ENCODE assay signal across 8 cellular contexts in genomic region chr3:52253314-52254260, GRCh38. TPM values are rescaled to one million over a fixed set of nuclear protein-coding genes. Genes with fewer than 3 reads are reported as not detected.
DNase-seq lines count a peak whose midpoint lies in the region; ATAC-seq lines count a peak whose summit lies in the region.

No MANE protein-coding gene starts in this region.

- no peak overlapping the region for H4K8ac ChIP-seq in mesenchymal stem cell (ENCODE audit: low read length)

- H3K79me1 ChIP-seq in mesenchymal stem cell (replicated peaks; ENCODE audit: low read length, poor library complexity, severe bottlenecking): peaks cover 15% of the 10 kb centered on the region

- H3K9me3 ChIP-seq in mesenchymal stem cell (ENCODE audit: control insufficient read depth, low read length): no peaks in the 10 kb centered on the region

- H3K27ac Mint-ChIP-seq in activated naive CD8-positive, alpha-beta T cell treated with anti-CD3 and anti-CD28 coated beads, Interleukin-2, amount 50 U/mL, for 24 hours: peak overlapping the region; percentile 98
- peak overlapping the region; percentile 98 for H3K27ac Mint-ChIP-seq in stimulated activated naive B cell treated with anti-CD40 and anti-IgM and Interleukin-4, amounts not matched to agents 10 μg/mL and 1 μg/mL and 100 μg/mL, for 72 hours

- H3K4me1 ChIP-seq in mesenchymal stem cell (ENCODE audit: control insufficient read depth, insufficient read depth, low read depth, low read length): peaks cover 5% of the 10 kb centered on the region

- WGBS in mesenchymal stem cell: 87% methylated on average over 11 of the region's 11 CpGs

- peaks cover 3% of the 10 kb centered on the region for H3K27me3 Mint-ChIP-seq in activated naive CD8-positive, alpha-beta T cell treated with anti-CD3 and anti-CD28 coated beads, Interleukin-2, amount 50 U/mL, for 24 hours
- no peaks in the 10 kb centered on the region for H3K27me3 Mint-ChIP-seq in stimulated activated naive B cell treated with anti-CD40 and anti-IgM and Interleukin-4, amounts not matched to agents 10 μg/mL and 1 μg/mL and 100 μg/mL, for 72 hours

- H3K18ac ChIP-seq in mesenchymal stem cell (ENCODE audit: low read depth in 1 of 2, low read length in 2 of 2): no peak overlapping the region

- no peak overlapping the region for H2AK5ac ChIP-seq in mesenchymal stem cell (ENCODE audit: low read length, severe bottlenecking)

- no peak overlapping the region for H3K9ac ChIP-seq in mesenchymal stem cell (ENCODE audit: low read length)

- H3K4me3 ChIP-seq in mesenchymal stem cell (ENCODE audit: insufficient read depth in 1 of 2, low read depth in 1 of 2, low read length in 2 of 2): no peak overlapping the region

- no peak overlapping the region for H2BK120ac ChIP-seq in mesenchymal stem cell (ENCODE audit: low read depth, low read length)

- no peak overlapping the region for H4K91ac ChIP-seq in mesenchymal stem cell (ENCODE audit: low read length)

- no peak overlapping the region for H2BK15ac ChIP-seq in mesenchymal stem cell (ENCODE audit: low read depth, poor library complexity, severe bottlenecking)

- H3K4me1 Mint-ChIP-seq in activated naive CD8-positive, alpha-beta T cell treated with anti-CD3 and anti-CD28 coated beads, Interleukin-2, amount 50 U/mL, for 24 hours: peaks cover 84% of the 10 kb centered on the region
- H3K4me1 Mint-ChIP-seq in stimulated activated naive B cell treated with anti-CD40 and anti-IgM and Interleukin-4, amounts not matched to agents 10 μg/mL and 1 μg/mL and 100 μg/mL, for 72 hours: peaks cover 30 to 60% of the 10 kb centered on the region in 2 donors

- ATAC-seq in GM18909 (IDR thresholded peaks at IDR 0.05; ENCODE audit: poor library complexity, unreplicated experiment) (peak; percentile 90), HG03095 (IDR thresholded peaks at IDR 0.05; ENCODE audit: unreplicated experiment) (peak; percentile 80)
- ATAC-seq in activated naive CD8-positive, alpha-beta T cell treated with anti-CD3 and anti-CD28 coated beads, Interleukin-2, amount 50 U/mL, for 24 hours: peak; percentile 95
- ATAC-seq in stimulated activated naive B cell treated with anti-CD40 and anti-IgM and Interleukin-4, amounts not matched to agents 10 μg/mL and 1 μg/mL and 100 μg/mL, for 72 hours (replicated peaks): peak; percentile 97 to 98

- DNase-seq in SW480 (ENCODE audit: low spot score) (peak; percentile 19), mesenchymal stem cell (peak; percentile 27), NCI-H1694 (lab: John Stamatoyannopoulos, UW) (no peak), NCI-H446 (lab: John Stamatoyannopoulos, UW) (no peak)
- peak; percentile 81 for DNase-seq in activated naive CD8-positive, alpha-beta T cell treated with anti-CD3 and anti-CD28 coated beads, Interleukin-2, amount 50 U/mL, for 24 hours
- DNase-seq in stimulated activated naive B cell treated with anti-CD40 and anti-IgM and Interleukin-4, amounts not matched to agents 10 μg/mL and 1 μg/mL and 100 μg/mL, for 72 hours: peak; percentile 87

- H3K4me2 ChIP-seq in mesenchymal stem cell (ENCODE audit: low read length, poor library complexity, severe bottlenecking): no peak overlapping the region

- no peaks in the 10 kb centered on the region for H3K9me3 Mint-ChIP-seq in activated naive CD8-positive, alpha-beta T cell treated with anti-CD3 and anti-CD28 coated beads, Interleukin-2, amount 50 U/mL, for 24 hours
- peaks cover 0 to 1% of the 10 kb centered on the region in 2 donors for H3K9me3 Mint-ChIP-seq in stimulated activated naive B cell treated with anti-CD40 and anti-IgM and Interleukin-4, amounts not matched to agents 10 μg/mL and 1 μg/mL and 100 μg/mL, for 72 hours

- H3K14ac ChIP-seq in mesenchymal stem cell (ENCODE audit: low read length in 2 of 2): no peak overlapping the region

- H2BK12ac ChIP-seq in mesenchymal stem cell (ENCODE audit: low read length in 2 of 2): no peak overlapping the region

- H2AFZ ChIP-seq in mesenchymal stem cell (ENCODE audit: low read depth, low read length): no peak overlapping the region

- peaks cover 68% of the 10 kb centered on the region for H3K36me3 Mint-ChIP-seq in activated naive CD8-positive, alpha-beta T cell treated with anti-CD3 and anti-CD28 coated beads, Interleukin-2, amount 50 U/mL, for 24 hours (ENCODE audit: low read depth)
- peaks cover 42 to 64% of the 10 kb centered on the region in 2 donors for H3K36me3 Mint-ChIP-seq in stimulated activated naive B cell treated with anti-CD40 and anti-IgM and Interleukin-4, amounts not matched to agents 10 μg/mL and 1 μg/mL and 100 μg/mL, for 72 hours

- no peak overlapping the region for H3K27ac ChIP-seq in mesenchymal stem cell (ENCODE audit: low read length, poor library complexity, severe bottlenecking)

- no peak overlapping the region for H3K23ac ChIP-seq in mesenchymal stem cell (ENCODE audit: low read length in 2 of 2)

- H2BK5ac ChIP-seq in mesenchymal stem cell (ENCODE audit: low read depth, low read length, poor library complexity, severe bottlenecking): no peak overlapping the region

- peak overlapping the region; percentile 79 for H3K4me3 Mint-ChIP-seq in activated naive CD8-positive, alpha-beta T cell treated with anti-CD3 and anti-CD28 coated beads, Interleukin-2, amount 50 U/mL, for 24 hours
- peak overlapping the region; percentile 63 to 81 for H3K4me3 Mint-ChIP-seq in stimulated activated naive B cell treated with anti-CD40 and anti-IgM and Interleukin-4, amounts not matched to agents 10 μg/mL and 1 μg/mL and 100 μg/mL, for 72 hours

- no peak overlapping the region for H3K4ac ChIP-seq in mesenchymal stem cell (ENCODE audit: low read depth in 1 of 2, low read length in 2 of 2)

- no peaks in the 10 kb centered on the region for H3K27me3 ChIP-seq in mesenchymal stem cell (ENCODE audit: control insufficient read depth in 1 of 2, insufficient read depth in 1 of 2, low read length in 2 of 2)

- peaks cover 75 to 91% of the 10 kb centered on the region in 2 experiments for H3K36me3 ChIP-seq in mesenchymal stem cell (ENCODE audit: control insufficient read depth in 1 of 2, insufficient read depth in 2 of 2, low read depth in 1 of 2, low read length in 2 of 2)

RNA-seq across cellular contexts. Expression of gene PPM1M, which starts 8.0 kb away (rescaled TPM):
- polyA plus RNA-seq in mesenchymal stem cell (2013, experiment 1 of 2): 11.3 TPM
- polyA plus RNA-seq in mesenchymal stem cell (2013, experiment 2 of 2): 10.9 TPM

RNA-seq across cellular contexts. Expression of gene TWF2, which starts 14.6 kb away (rescaled TPM):
- polyA plus RNA-seq in mesenchymal stem cell (2013, experiment 1 of 2): 91.9 TPM
- polyA plus RNA-seq in mesenchymal stem cell (2013, experiment 2 of 2): 91.8 TPM

RNA-seq across cellular contexts. Expression of gene WDR82, which starts 24.9 kb away (rescaled TPM):
- 29.2 TPM for polyA plus RNA-seq in mesenchymal stem cell (2013, experiment 1 of 2)
- polyA plus RNA-seq in mesenchymal stem cell (2013, experiment 2 of 2): 30.0 TPM

RNA-seq across cellular contexts. Expression of gene TLR9, which starts 28.1 kb away (rescaled TPM):
- not detected for polyA plus RNA-seq in mesenchymal stem cell (2013, experiment 1 of 2)
- 0.01 TPM for polyA plus RNA-seq in mesenchymal stem cell (2013, experiment 2 of 2)

RNA-seq across cellular contexts. Expression of gene GLYCTK, which starts 34.0 kb away (rescaled TPM):
- polyA plus RNA-seq in mesenchymal stem cell (2013, experiment 1 of 2): 2.2 TPM
- 2.4 TPM for polyA plus RNA-seq in mesenchymal stem cell (2013, experiment 2 of 2)

Comparison
In these comparisons a context has a peak if more than half of its experiments do, and no peak if none do; other contexts are left out.
1. DNase-seq: peak in SW480 (single experiment), activated naive CD8-positive, alpha-beta T cell treated with anti-CD3 and anti-CD28 coated beads, Interleukin-2, amount 50 U/mL, for 24 hours (single experiment), mesenchymal stem cell (single experiment) and stimulated activated naive B cell treated with anti-CD40 and anti-IgM and Interleukin-4, amounts not matched to agents 10 μg/mL and 1 μg/mL and 100 μg/mL, for 72 hours (single experiment); none in NCI-H1694 (single experiment) and NCI-H446 (0 of 2).
2. Peak in every context shown above with its lines, with median percentiles within 50 percentile points of each other: ATAC-seq.